In genomic region chr10:133400624-133401424, GRCh38 we compare ENCODE assay signal across 10 cellular contexts. TPM values are rescaled to one million over a fixed set of nuclear protein-coding genes. Genes with fewer than 3 reads are reported as not detected.
DNase-seq lines count a peak whose midpoint lies in the region; ATAC-seq and TF ChIP-seq lines count a peak whose summit lies in the region.
"Had no signal": no experiment of that assay in that cellular context is flagged by ENCODE, and none has a peak within 500 bp of the region (broad histone marks: within the 10 kb centered on the region; RNA-seq: fewer than 3 reads in every experiment).

No MANE protein-coding gene starts in this region.

- peaks cover 56% of the 10 kb centered on the region for H3K36me3 Mint-ChIP-seq in activated CD4-positive, alpha-beta T cell treated with anti-CD3 and anti-CD28 coated beads, Interleukin-2, amount 10 ng/mL, durations not matched to agents 7 days and 5 days (ENCODE audit: low read depth)
- H3K36me3 Mint-ChIP-seq in activated CD8-positive, alpha-beta T cell treated with anti-CD3 and anti-CD28 coated beads for 36 hours (ENCODE audit: low read depth) = peaks cover 67% of the 10 kb centered on the region
- H3K36me3 Mint-ChIP-seq in stimulated activated memory B cell treated with anti-CD40 and anti-IgM and Interleukin-4, amounts not matched to agents 10 μg/mL and 1 μg/mL and 100 μg/mL, for 72 hours = peaks cover 82% of the 10 kb centered on the region

- intact Hi-C loops in activated CD8-positive, alpha-beta T cell treated with anti-CD3 and anti-CD28 coated beads for 36 hours (cut with micrococcal nuclease) = no loop called here

- peak overlapping the region; percentile 89 for H3K27ac Mint-ChIP-seq in activated CD4-positive, alpha-beta T cell treated with anti-CD3 and anti-CD28 coated beads, Interleukin-2, amount 10 ng/mL, durations not matched to agents 7 days and 5 days
- peak overlapping the region; percentile 74 for H3K27ac Mint-ChIP-seq in activated CD8-positive, alpha-beta T cell treated with anti-CD3 and anti-CD28 coated beads for 36 hours
- peak overlapping the region; percentile 75 for H3K27ac Mint-ChIP-seq in stimulated activated memory B cell treated with anti-CD40 and anti-IgM and Interleukin-4, amounts not matched to agents 10 μg/mL and 1 μg/mL and 100 μg/mL, for 72 hours

- TF ChIP-seq CTCF in activated CD8-positive, alpha-beta T cell treated with anti-CD3 and anti-CD28 coated beads for 36 hours (IDR thresholded peaks at IDR 0.05) = no peak

- peaks cover 54% of the 10 kb centered on the region for H3K4me1 Mint-ChIP-seq in activated CD4-positive, alpha-beta T cell treated with anti-CD3 and anti-CD28 coated beads, Interleukin-2, amount 10 ng/mL, durations not matched to agents 7 days and 5 days
- peaks cover 53% of the 10 kb centered on the region for H3K4me1 Mint-ChIP-seq in activated CD8-positive, alpha-beta T cell treated with anti-CD3 and anti-CD28 coated beads for 36 hours (ENCODE audit: low read depth)
- H3K4me1 Mint-ChIP-seq in stimulated activated memory B cell treated with anti-CD40 and anti-IgM and Interleukin-4, amounts not matched to agents 10 μg/mL and 1 μg/mL and 100 μg/mL, for 72 hours = peaks cover 59% of the 10 kb centered on the region

- no peaks in the 10 kb centered on the region for H3K9me3 Mint-ChIP-seq in activated CD4-positive, alpha-beta T cell treated with anti-CD3 and anti-CD28 coated beads, Interleukin-2, amount 10 ng/mL, durations not matched to agents 7 days and 5 days
- no peaks in the 10 kb centered on the region for H3K9me3 Mint-ChIP-seq in activated CD8-positive, alpha-beta T cell treated with anti-CD3 and anti-CD28 coated beads for 36 hours
- no peaks in the 10 kb centered on the region for H3K9me3 Mint-ChIP-seq in stimulated activated memory B cell treated with anti-CD40 and anti-IgM and Interleukin-4, amounts not matched to agents 10 μg/mL and 1 μg/mL and 100 μg/mL, for 72 hours

- ATAC-seq in HG02840 (IDR thresholded peaks at IDR 0.05; ENCODE audit: low FRiP score, unreplicated experiment) = peak; percentile 61
- peak; percentile 63 for ATAC-seq in activated CD8-positive, alpha-beta T cell treated with anti-CD3 and anti-CD28 coated beads for 36 hours
- peak; percentile 66 for ATAC-seq in stimulated activated memory B cell treated with anti-CD40 and anti-IgM and Interleukin-4, amounts not matched to agents 10 μg/mL and 1 μg/mL and 100 μg/mL, for 72 hours

- peak; percentile 45 for DNase-seq in activated CD4-positive, alpha-beta T cell treated with anti-CD3 and anti-CD28 coated beads, Interleukin-2, amount 10 ng/mL, durations not matched to agents 7 days and 5 days
- DNase-seq in activated CD4-positive, alpha-beta T cell treated with anti-CD3 and anti-CD28 coated beads, Interleukin-2, amount 50 U/mL, for 48 hours = no peak
- no peak for DNase-seq in activated CD8-positive, alpha-beta T cell treated with anti-CD3 and anti-CD28 coated beads for 36 hours
- DNase-seq in NOMO-1 treated with dmso at 0.1 percent for 144 hours (lab: John Stamatoyannopoulos, UW; ENCODE audit: unreplicated experiment) = no peak
- no peak for DNase-seq in T1000 (lab: John Stamatoyannopoulos, UW)
- DNase-seq in NCI-H1105 treated with DMSO at 0.1 percent for 48 hours (lab: John Stamatoyannopoulos, UW) = no peak

- CTCF ChIA-PET in activated CD4-positive, alpha-beta T cell treated with anti-CD3 and anti-CD28 coated beads, Interleukin-2, amount 10 ng/mL, durations not matched to agents 7 days and 5 days (lab: Charles Lee) = interaction anchor here (0.7 kb wide), 1 partner anchor 13 kb away, joined by 3 read pairs; no protein-coding TSS in a partner anchor
- CTCF ChIA-PET in activated CD8-positive, alpha-beta T cell treated with anti-CD3 and anti-CD28 coated beads for 36 hours (lab: Charles Lee) = interaction anchor here (1.1 to 1.5 kb wide), 4 partner anchors 10 to 71 kb away, joined by 3 to 6 read pairs (median 4); no protein-coding TSS in a partner anchor

- POLR2A ChIA-PET in activated CD4-positive, alpha-beta T cell treated with anti-CD3 and anti-CD28 coated beads, Interleukin-2, amount 10 ng/mL, durations not matched to agents 7 days and 5 days (lab: Charles Lee) = no interaction called here
- POLR2A ChIA-PET in activated CD8-positive, alpha-beta T cell treated with anti-CD3 and anti-CD28 coated beads for 36 hours (lab: Charles Lee) = interaction anchor here (1.2 kb wide), 1 partner anchor 11 kb away, joined by 3 read pairs; no protein-coding TSS in a partner anchor

- H3K27me3 Mint-ChIP-seq in activated CD4-positive, alpha-beta T cell treated with anti-CD3 and anti-CD28 coated beads, Interleukin-2, amount 10 ng/mL, durations not matched to agents 7 days and 5 days = no peaks in the 10 kb centered on the region
- H3K27me3 Mint-ChIP-seq in activated CD8-positive, alpha-beta T cell treated with anti-CD3 and anti-CD28 coated beads for 36 hours = no peaks in the 10 kb centered on the region
- H3K27me3 Mint-ChIP-seq in stimulated activated memory B cell treated with anti-CD40 and anti-IgM and Interleukin-4, amounts not matched to agents 10 μg/mL and 1 μg/mL and 100 μg/mL, for 72 hours = no peaks in the 10 kb centered on the region

- peak overlapping the region; percentile 46 for H3K4me3 Mint-ChIP-seq in activated CD4-positive, alpha-beta T cell treated with anti-CD3 and anti-CD28 coated beads, Interleukin-2, amount 10 ng/mL, durations not matched to agents 7 days and 5 days
- no peak overlapping the region for H3K4me3 Mint-ChIP-seq in activated CD8-positive, alpha-beta T cell treated with anti-CD3 and anti-CD28 coated beads for 36 hours
- H3K4me3 Mint-ChIP-seq in stimulated activated memory B cell treated with anti-CD40 and anti-IgM and Interleukin-4, amounts not matched to agents 10 μg/mL and 1 μg/mL and 100 μg/mL, for 72 hours = peak overlapping the region; percentile 22

RNA-seq across cellular contexts. Expression of gene MTG1, which starts 6.9 kb away (rescaled TPM):
- total RNA-seq in activated CD4-positive, alpha-beta T cell treated with anti-CD3 and anti-CD28 coated beads, Interleukin-2, amount 10 ng/mL, durations not matched to agents 7 days and 5 days = 10 to 100 TPM; 47.7 to 56.1 TPM
- total RNA-seq in activated CD8-positive, alpha-beta T cell treated with anti-CD3 and anti-CD28 coated beads for 36 hours = 10 to 100 TPM; 45.7 to 48.9 TPM

RNA-seq across cellular contexts. Expression of gene PAOX, which starts 21.8 kb away (rescaled TPM):
- total RNA-seq in activated CD4-positive, alpha-beta T cell treated with anti-CD3 and anti-CD28 coated beads, Interleukin-2, amount 10 ng/mL, durations not matched to agents 7 days and 5 days = 1 to 10 TPM; 2.6 to 5.0 TPM
- total RNA-seq in activated CD8-positive, alpha-beta T cell treated with anti-CD3 and anti-CD28 coated beads for 36 hours = 1 to 10 TPM; 4.2 to 4.6 TPM

RNA-seq across cellular contexts. Expression of gene SPRN, which starts 23.6 kb away (rescaled TPM):
- not detected for total RNA-seq in activated CD4-positive, alpha-beta T cell treated with anti-CD3 and anti-CD28 coated beads, Interleukin-2, amount 10 ng/mL, durations not matched to agents 7 days and 5 days
- not detected for total RNA-seq in activated CD8-positive, alpha-beta T cell treated with anti-CD3 and anti-CD28 coated beads for 36 hours
- total RNA-seq: A673, RPMI7951 had no signal

RNA-seq across cellular contexts. Expression of gene ECHS1, which starts 27.7 kb away (rescaled TPM):
- total RNA-seq in activated CD4-positive, alpha-beta T cell treated with anti-CD3 and anti-CD28 coated beads, Interleukin-2, amount 10 ng/mL, durations not matched to agents 7 days and 5 days = 10 to 100 TPM; 34.9 to 40.2 TPM
- 10 to 100 TPM; 50.7 to 51.4 TPM for total RNA-seq in activated CD8-positive, alpha-beta T cell treated with anti-CD3 and anti-CD28 coated beads for 36 hours

RNA-seq across cellular contexts. Expression of gene FUOM, which starts 43.0 kb away (rescaled TPM):
- total RNA-seq in activated CD4-positive, alpha-beta T cell treated with anti-CD3 and anti-CD28 coated beads, Interleukin-2, amount 10 ng/mL, durations not matched to agents 7 days and 5 days = 10 to 100 TPM; 11.9 to 16.2 TPM
- 10 to 100 TPM; 32.2 to 33.7 TPM for total RNA-seq in activated CD8-positive, alpha-beta T cell treated with anti-CD3 and anti-CD28 coated beads for 36 hours
